Comparison of ENCODE assay signal across 14 cellular contexts in genomic region chr16:2483160-2483559, GRCh38. TPM values are rescaled to one million over a fixed set of nuclear protein-coding genes. Genes with fewer than 3 reads are reported as not detected.
DNase-seq lines count a peak whose midpoint lies in the region; ATAC-seq lines count a peak whose summit lies in the region.
"Had no signal": no experiment of that assay in that cellular context is flagged by ENCODE, and none has a peak within 500 bp of the region (broad histone marks: within the 10 kb centered on the region; RNA-seq: fewer than 3 reads in every experiment).

No MANE protein-coding gene starts in this region.

- no peaks in the 10 kb centered on the region for H3K9me3 Mint-ChIP-seq in activated naive CD4-positive, alpha-beta T cell treated with anti-CD3 and anti-CD28 coated beads, Interleukin-2, amount 50 U/mL, for 72 hours
- H3K9me3 Mint-ChIP-seq: stimulated activated naive B cell treated with anti-CD40 and anti-IgM and Interleukin-4, amounts not matched to agents 10 μg/mL and 1 μg/mL and 100 μg/mL, for 72 hours had no signal

- no peaks in the 10 kb centered on the region for H3K36me3 Mint-ChIP-seq in activated naive CD4-positive, alpha-beta T cell treated with anti-CD3 and anti-CD28 coated beads, Interleukin-2, amount 50 U/mL, for 72 hours

- peak overlapping the region; percentile 7 for H3K4me3 ChIP-seq in skeletal muscle cell (ENCODE audit: low read depth, low read length)
- H3K4me3 ChIP-seq: cardiac muscle cell had no signal

- DNase-seq in DMS 273 (lab: John Stamatoyannopoulos, UW; ENCODE audit: unreplicated experiment) (peak; percentile 93), NCI-H446 (lab: John Stamatoyannopoulos, UW) (peak; percentile 37 to 81), foreskin melanocyte (peak; percentile 26), skeletal muscle cell (ENCODE audit: low read depth) (no peak), NOMO-1 (lab: John Stamatoyannopoulos, UW; ENCODE audit: unreplicated experiment in 2 of 2) (no peak)
- no peak for DNase-seq in activated CD4-positive, alpha-beta T cell treated with anti-CD3 and anti-CD28 coated beads, Interleukin-2, amount 50 U/mL, for 48 hours
- no peak for DNase-seq in activated CD8-positive, alpha-beta memory T cell treated with anti-CD3 and anti-CD28 coated beads for 24 hours
- no peak for DNase-seq in activated naive CD4-positive, alpha-beta T cell treated with anti-CD3 and anti-CD28 coated beads, Interleukin-2, amount 50 U/mL, for 72 hours (ENCODE audit: low spot score in 2 of 2)
- DNase-seq: activated CD8-positive, alpha-beta memory T cell treated with anti-CD3 and anti-CD28 coated beads, Interleukin-2, amount 50 U/mL, for 4 hours; GF-D8; stimulated activated naive B cell treated with anti-CD40 and anti-IgM and Interleukin-4, amounts not matched to agents 10 μg/mL and 1 μg/mL and 100 μg/mL, for 72 hours had no signal

- no peak for ATAC-seq in activated naive CD4-positive, alpha-beta T cell treated with anti-CD3 and anti-CD28 coated beads, Interleukin-2, amount 50 U/mL, for 72 hours
- ATAC-seq: stimulated activated naive B cell treated with anti-CD40 and anti-IgM and Interleukin-4, amounts not matched to agents 10 μg/mL and 1 μg/mL and 100 μg/mL, for 72 hours had no signal

- peak overlapping the region in 1 of 2 donors; percentile 71 for H3K27ac Mint-ChIP-seq in activated naive CD4-positive, alpha-beta T cell treated with anti-CD3 and anti-CD28 coated beads, Interleukin-2, amount 50 U/mL, for 72 hours

RNA-seq across cellular contexts. Expression of gene TBC1D24, which starts 8.2 kb away (rescaled TPM):
- total RNA-seq in activated naive CD4-positive, alpha-beta T cell treated with anti-CD3 and anti-CD28 coated beads, Interleukin-2, amount 50 U/mL, for 72 hours = 10 to 100 TPM in 1 of 2 donors, 1 to 10 TPM in 1; 7.8 to 10.6 TPM

RNA-seq across cellular contexts. Expression of gene NTN3, which starts 12.1 kb away (rescaled TPM):
- not detected for total RNA-seq in activated naive CD4-positive, alpha-beta T cell treated with anti-CD3 and anti-CD28 coated beads, Interleukin-2, amount 50 U/mL, for 72 hours
- total RNA-seq: pulmonary artery endothelial cell, SK-MEL-5 had no signal

RNA-seq across cellular contexts. Expression of gene TEDC2, which starts 23.3 kb away (rescaled TPM):
- total RNA-seq in activated naive CD4-positive, alpha-beta T cell treated with anti-CD3 and anti-CD28 coated beads, Interleukin-2, amount 50 U/mL, for 72 hours = 10 to 100 TPM; 20.9 to 32.3 TPM

RNA-seq across cellular contexts. Expression of gene ATP6V0C, which starts 30.6 kb away (rescaled TPM):
- total RNA-seq in activated naive CD4-positive, alpha-beta T cell treated with anti-CD3 and anti-CD28 coated beads, Interleukin-2, amount 50 U/mL, for 72 hours = 100 to 1,000 TPM in 1 of 2 donors, 10 to 100 TPM in 1; 94.4 to 127 TPM

RNA-seq across cellular contexts. Expression of gene AMDHD2, which starts 37.0 kb away (rescaled TPM):
- 10 to 100 TPM; 37.0 to 37.2 TPM for total RNA-seq in activated naive CD4-positive, alpha-beta T cell treated with anti-CD3 and anti-CD28 coated beads, Interleukin-2, amount 50 U/mL, for 72 hours

Comparison
In these comparisons a context has a peak if more than half of its experiments do, and no peak if none do; other contexts are left out.
1. DNase-seq: peak in DMS 273 (single experiment), NCI-H446 (2 of 2) and foreskin melanocyte (single experiment); none in skeletal muscle cell (single experiment), activated CD4-positive, alpha-beta T cell treated with anti-CD3 and anti-CD28 coated beads, Interleukin-2, amount 50 U/mL, for 48 hours (0 of 2), activated CD8-positive, alpha-beta memory T cell treated with anti-CD3 and anti-CD28 coated beads for 24 hours (single experiment), NOMO-1 (0 of 2) and activated naive CD4-positive, alpha-beta T cell treated with anti-CD3 and anti-CD28 coated beads, Interleukin-2, amount 50 U/mL, for 72 hours (0 of 2).